8 cellular contexts compared by ENCODE assay signal in the genomic region with DNA sequence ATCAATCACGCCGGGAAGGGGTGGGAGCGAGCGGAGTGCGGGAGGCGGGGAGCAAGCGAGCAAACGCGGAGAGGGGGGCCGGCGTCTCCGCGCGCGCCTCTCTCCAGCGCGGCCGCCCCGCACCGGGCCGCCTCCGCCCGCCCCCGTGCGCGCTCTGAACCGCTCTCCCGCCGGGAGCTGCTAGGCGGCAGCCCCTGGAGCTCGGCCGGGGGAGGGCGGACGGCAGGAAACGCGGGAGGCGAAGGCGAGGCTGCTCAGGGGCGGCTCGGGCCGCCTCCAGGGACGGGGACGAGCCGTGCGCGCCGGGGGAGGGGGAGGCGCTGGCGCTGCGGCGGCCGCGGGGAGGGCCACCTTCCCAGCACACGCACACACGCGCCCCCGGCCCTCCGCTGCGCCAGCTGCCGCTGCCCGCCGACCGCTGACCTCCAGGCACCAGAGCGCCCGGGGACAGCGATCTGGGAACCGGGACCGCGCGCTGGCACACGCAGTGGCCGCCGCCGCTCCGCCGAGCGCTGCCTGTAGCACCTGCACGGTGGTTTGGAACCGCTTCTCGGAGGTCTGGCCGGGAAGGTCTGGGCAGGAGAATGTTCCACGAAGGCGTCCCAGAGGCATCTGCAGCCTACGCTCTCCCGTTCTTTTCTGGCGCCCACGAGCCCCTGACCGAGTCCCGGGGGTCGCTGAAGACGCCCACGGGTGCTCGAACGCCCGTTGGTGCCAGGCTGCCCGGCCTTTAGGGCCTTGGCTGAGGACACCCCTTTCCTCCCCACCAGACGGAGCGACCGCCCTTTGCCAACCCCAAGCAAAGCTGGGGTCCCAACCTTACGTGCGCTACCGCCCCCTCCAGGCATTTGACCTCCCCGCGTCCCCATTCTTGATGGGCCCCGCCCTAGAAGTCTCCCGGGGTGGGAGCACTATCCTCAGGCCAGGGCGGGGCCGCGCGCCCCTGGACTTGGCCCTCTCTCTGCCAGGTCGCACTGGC. TPM values are rescaled to one million over a fixed set of nuclear protein-coding genes. Genes with fewer than 3 reads are reported as not detected.
A peak's percentile ranks its signal among the peaks of the same experiment; 100 is the strongest.
DNase-seq lines count a peak whose midpoint lies in the region; ATAC-seq, FAIRE-seq and TF ChIP-seq lines count a peak whose summit lies in the region.

Gene GABBR2 (minus strand): TSS at position 3 of the 979 bp plus-strand sequence. CDS start 198 bp downstream, outside the sequence.

- DNase-seq in H1 (ENCODE audit: low read depth in 1 of 2, low spot score in 2 of 2), result peak in 1 of 2 experiments; percentile 67
- DNase-seq in occipital lobe (lab: John Stamatoyannopoulos, UW), result peak; percentile 38
- DNase-seq in cerebellar nuclear complex (lab: John Stamatoyannopoulos, UW), result no peak
- no peak for DNase-seq in NCI-H1105 treated with DMSO at 0.1 percent for 48 hours (lab: John Stamatoyannopoulos, UW)
- no peak for DNase-seq in GM19240 (ENCODE audit: insufficient read length, low spot score)

- TF ChIP-seq RAD21 in H1 (IDR thresholded peaks at IDR 0.05 in 1 of 2, conservative IDR thresholded peaks at IDR 0.05 in 1 of 2; ENCODE audit: low read depth in 2 of 2, low read length in 2 of 2), result peak; percentile 36 to 48

- no peaks in the 10 kb centered on the region for H3K79me2 ChIP-seq in H1 (ENCODE audit: control insufficient read depth in 1 of 2, insufficient read depth in 2 of 2, low read length in 2 of 2)

- no peak within 1 kb of the TSS for H3K27ac ChIP-seq in BLaER1 treated with 17β-estradiol and CSF1 and Interleukin-3, amounts not matched to agents 10 nM and 100 nM
- H3K27ac ChIP-seq in HUES48 (ENCODE audit: low read depth, low read length), result no peak within 1 kb of the TSS
- H3K27ac ChIP-seq in H1 (ENCODE audit: low read depth, low read length), result no peak within 1 kb of the TSS

- H3K9ac ChIP-seq in BLaER1 treated with 17β-estradiol and CSF1 and Interleukin-3, amounts not matched to agents 10 nM and 100 nM, result 0 out of 22 replicates have a peak within 1 kb of the TSS, but pooled peaks of 1 of the 11 experiments have one; percentile 14
- H3K9ac ChIP-seq in HUES48 (ENCODE audit: low read depth, low read length), result no peak within 1 kb of the TSS
- H3K9ac ChIP-seq in H1 (replicated peaks in 1 of 4; ENCODE audit: extremely low read depth in 1 of 4, low read depth in 3 of 4, low read length in 3 of 4), result peak within 1 kb of the TSS in 1 of 4 experiments; percentile 66; a peak in 1 of 7 replicates

- no peak for ATAC-seq in GM19463 (IDR thresholded peaks at IDR 0.05; ENCODE audit: unreplicated experiment)

- H4K8ac ChIP-seq in H1 (ENCODE audit: extremely low read depth, insufficient read depth, low read length), result peak within 1 kb of the TSS; percentile 91

- TF ChIP-seq EP300 in H1 (IDR thresholded peaks at IDR 0.05; ENCODE audit: borderline replicate concordance in 1 of 2, low read depth in 2 of 2, low read length in 2 of 2), result no peak

- peaks cover 0 to 6% (median 0%) of the 10 kb centered on the region in 11 experiments; a peak in 1 of 22 replicates for H3K9me3 ChIP-seq in BLaER1 treated with 17β-estradiol and CSF1 and Interleukin-3, amounts not matched to agents 10 nM and 100 nM (replicated peaks in 1 of 11)
- H3K9me3 ChIP-seq in HUES48 (ENCODE audit: control insufficient read depth, insufficient read depth, low read length) (no peaks in the 10 kb centered on the region), H1 (ENCODE audit: insufficient read depth in 2 of 2, low read depth in 1 of 2, low read length in 1 of 2) (no peaks in the 10 kb centered on the region)

- H3K27me3 ChIP-seq in BLaER1 treated with 17β-estradiol and CSF1 and Interleukin-3, amounts not matched to agents 10 nM and 100 nM, result peaks cover 49 to 67% (median 55%) of the 10 kb centered on the region in 11 experiments
- peaks cover 82% of the 10 kb centered on the region for H3K27me3 ChIP-seq in HUES48 (ENCODE audit: control insufficient read depth, insufficient read depth, low read length)
- H3K27me3 ChIP-seq in H1 (replicated peaks in 1 of 4; ENCODE audit: control insufficient read depth in 3 of 4, extremely low read depth in 1 of 4, insufficient read depth in 3 of 4, low read length in 3 of 4), result peaks cover 44 to 70% (median 61%) of the 10 kb centered on the region in 4 experiments

- CTCF ChIA-PET in H1 (lab: Charles Lee; ENCODE audit: partially characterized antibody), result interaction anchor here (0.6 to 1.2 kb wide), 6 partner anchors 8 to 207 kb away, joined by 3 to 4 read pairs (median 3); no protein-coding TSS in a partner anchor

- H3K4me1 ChIP-seq in BLaER1 treated with 17β-estradiol and CSF1 and Interleukin-3, amounts not matched to agents 10 nM and 100 nM, result peaks cover 11 to 31% (median 19%) of the 10 kb centered on the region in 10 experiments; a peak in 18 of 20 replicates
- H3K4me1 ChIP-seq in HUES48 (ENCODE audit: control insufficient read depth, insufficient read depth, low read length), result peaks cover 6% of the 10 kb centered on the region; the same call in 1 of the 2 replicates
- H3K4me1 ChIP-seq in H1 (replicated peaks in 1 of 4; ENCODE audit: control insufficient read depth in 3 of 4, insufficient read depth in 4 of 4, low read length in 3 of 4), result peaks cover 0 to 11% (median 5%) of the 10 kb centered on the region in 4 experiments; a peak in 5 of 7 replicates

- H2BK120ac ChIP-seq in H1 (replicated peaks; ENCODE audit: low read depth, low read length), result no peak within 1 kb of the TSS

- no peak within 1 kb of the TSS for H2BK15ac ChIP-seq in H1 (ENCODE audit: low read length)

- H2BK12ac ChIP-seq in H1 (ENCODE audit: low read depth, low read length), result no peak within 1 kb of the TSS

- no peak within 1 kb of the TSS for H3K23ac ChIP-seq in H1 (ENCODE audit: insufficient read length)

- no peak within 1 kb of the TSS for H2BK5ac ChIP-seq in H1 (ENCODE audit: low read depth, low read length)

- H2AFZ ChIP-seq in H1 (ENCODE audit: low read length), result 0 out of 2 replicates have a peak within 1 kb of the TSS, but pooled peaks have one; percentile 34

- no peak within 1 kb of the TSS for H3K56ac ChIP-seq in H1 (replicated peaks; ENCODE audit: insufficient read length, low read depth, low read length)

- H3K36me3 ChIP-seq in BLaER1 treated with 17β-estradiol and CSF1 and Interleukin-3, amounts not matched to agents 10 nM and 100 nM, result no peaks in the 10 kb centered on the region
- H3K36me3 ChIP-seq in HUES48 (ENCODE audit: control insufficient read depth, insufficient read depth, low read length) (no peaks in the 10 kb centered on the region), H1 (ENCODE audit: control insufficient read depth in 2 of 4, insufficient read depth in 4 of 4, low read length in 3 of 4) (peaks cover 0 to 4% (median 0%) of the 10 kb centered on the region in 4 experiments; a peak in 1 of 8 replicates)

- H4K5ac ChIP-seq in H1 (ENCODE audit: insufficient read length, low read depth, low read length), result no peak within 1 kb of the TSS

- no peak within 1 kb of the TSS for H2AK5ac ChIP-seq in H1 (ENCODE audit: low read depth, low read length)

- POLR2A ChIA-PET in H1 (lab: Charles Lee; ENCODE audit: partially characterized antibody), result no interaction called here

- no peak for FAIRE-seq in H1 (lab: Jason Lieb, UNC)

- H2BK20ac ChIP-seq in H1 (ENCODE audit: low read length), result no peak within 1 kb of the TSS

- H3K4me2 ChIP-seq in BLaER1 treated with 17β-estradiol and CSF1 and Interleukin-3, amounts not matched to agents 10 nM and 100 nM, result peak within 1 kb of the TSS; percentile 64 to 97 (median 90)
- H3K4me2 ChIP-seq in H1 (ENCODE audit: insufficient read depth in 1 of 2, low read depth in 2 of 2, low read length in 2 of 2), result peak within 1 kb of the TSS; percentile 38 to 92

- peaks cover 0 to 37% (median 9%) of the 10 kb centered on the region in 11 experiments; a peak in 12 of 22 replicates for H4K20me1 ChIP-seq in BLaER1 treated with 17β-estradiol and CSF1 and Interleukin-3, amounts not matched to agents 10 nM and 100 nM
- peaks cover 0 to 8% of the 10 kb centered on the region in 2 experiments for H4K20me1 ChIP-seq in H1 (replicated peaks in 1 of 2; ENCODE audit: control insufficient read depth in 1 of 2, insufficient read depth in 2 of 2, low read length in 2 of 2)

- peak within 1 kb of the TSS; percentile 37 to 64 (median 54) for H3K4me3 ChIP-seq in BLaER1 treated with 17β-estradiol and CSF1 and Interleukin-3, amounts not matched to agents 10 nM and 100 nM
- H3K4me3 ChIP-seq in HUES48 (ENCODE audit: low read depth, low read length), result peak within 1 kb of the TSS; percentile 63
- peak within 1 kb of the TSS; percentile 31 to 61 (median 45) for H3K4me3 ChIP-seq in H1 (ENCODE audit: extremely low read depth in 1 of 4, insufficient read depth in 2 of 4, low read depth in 3 of 4, low read length in 4 of 4)

- H3K79me1 ChIP-seq in H1 (ENCODE audit: low read depth, low read length), result no peaks in the 10 kb centered on the region

- peak; percentile 26 to 34 (median 31); a peak in 3 of 4 replicates for TF ChIP-seq CTCF in H1 (IDR thresholded peaks at IDR 0.05; ENCODE audit: control extremely low read depth in 1 of 3, insufficient read depth in 1 of 3, low read depth in 1 of 3, low read length in 3 of 3)

- TF ChIP-seq POLR2A in H1 (IDR thresholded peaks at IDR 0.05; ENCODE audit: control extremely low read depth in 1 of 2, low read depth in 2 of 2, low read length in 2 of 2), result no peak

- no peak within 1 kb of the TSS for H3K14ac ChIP-seq in H1 (ENCODE audit: insufficient read length)

- no peak within 1 kb of the TSS for H4K91ac ChIP-seq in H1 (replicated peaks; ENCODE audit: insufficient read length, low read length)

- no peak within 1 kb of the TSS for H3K18ac ChIP-seq in H1 (ENCODE audit: extremely low read depth, low read length)

- no peak within 1 kb of the TSS for H3K4ac ChIP-seq in H1 (replicated peaks; ENCODE audit: insufficient read length, low read depth, low read length)

- 5% methylated on average over 45 of the region's 111 CpGs; no CpG with 5 or more reads in 1 of the 2 experiments for WGBS in H1 (ENCODE audit: extremely low coverage in 1 of 2, insufficient coverage in 1 of 2, insufficient read length in 1 of 2, insufficient replicate concordance in 2 of 2, low coverage in 1 of 2, low lambda C conversion rate in 2 of 2, missing lambda C conversion rate in 1 of 2), 2 experiments

- H3K23me2 ChIP-seq in H1 (ENCODE audit: low read depth, low read length), result peaks cover 16% of the 10 kb centered on the region; the same call in 1 of the 2 replicates

TF ChIP-seq in H1, 55 proteins besides CTCF, POLR2A, EP300 and RAD21 (continues in another document):
- TF ChIP-seq SUZ12 (IDR thresholded peaks at IDR 0.05; ENCODE audit: low read length), result peak; percentile 58
- no peak for TF ChIP-seq HDAC2 (IDR thresholded peaks at IDR 0.05; ENCODE audit: borderline replicate concordance in 1 of 2, low read depth in 2 of 2, low read length in 2 of 2)

RNA-seq across cellular contexts. Expression of gene GABBR2, which starts in this region (rescaled TPM):
- 1.2 and 1.5 TPM in 2 replicates for total RNA-seq in H1 (2021; fragmentation: NEBNext Ultra II Directional; extraction: Animal tissue kit (Norgen Biotek cat#: 25700))
- polyA plus RNA-seq in H1 (2011; rRNA removed), result 0.50 and 0.52 TPM in 2 replicates
- 0.37 TPM for polyA plus RNA-seq in H1 (2011; cell fraction: cytosol; rRNA removed)
- polyA plus RNA-seq in H1 (2011; cell fraction: nucleus; rRNA removed), result 2.0 TPM
- 0.62 to 1.3 TPM (median 1.3 TPM) in 4 replicates for polyA plus RNA-seq in H1 (2012, experiment 1 of 2)
- polyA plus RNA-seq in H1 (2012, experiment 2 of 2), result 0.37 TPM
- polyA plus RNA-seq in H1 (2013, experiment 1 of 2), result 1.6 TPM
- 1.8 TPM for polyA plus RNA-seq in H1 (2013, experiment 2 of 2)
- 1.7 and 3.6 TPM in 2 replicates for polyA minus RNA-seq in H1 (2011; rRNA and poly(A)+ RNA removed)
- 1.5 TPM for polyA minus RNA-seq in H1 (2011; cell fraction: cytosol; rRNA and poly(A)+ RNA removed)
- polyA minus RNA-seq in H1 (2011; cell fraction: nucleus; rRNA and poly(A)+ RNA removed), result 0.90 TPM
- total RNA-seq in occipital lobe, result 42.7 TPM

Comparison
In these comparisons a context has a peak if more than half of its experiments do, and no peak if none do; other contexts are left out.
1. RNA of gene GABBR2 (total RNA-seq): 42.7 TPM in occipital lobe (single experiment); 1.2 to 1.5 TPM in H1; every median in the first group is over 10 times any median in the second.
2. Peak in every context shown above with its lines, with median percentiles within 50 percentile points of each other: H3K4me3 ChIP-seq.